ENCODE assay signal across 3 cellular contexts in the genomic region with DNA sequence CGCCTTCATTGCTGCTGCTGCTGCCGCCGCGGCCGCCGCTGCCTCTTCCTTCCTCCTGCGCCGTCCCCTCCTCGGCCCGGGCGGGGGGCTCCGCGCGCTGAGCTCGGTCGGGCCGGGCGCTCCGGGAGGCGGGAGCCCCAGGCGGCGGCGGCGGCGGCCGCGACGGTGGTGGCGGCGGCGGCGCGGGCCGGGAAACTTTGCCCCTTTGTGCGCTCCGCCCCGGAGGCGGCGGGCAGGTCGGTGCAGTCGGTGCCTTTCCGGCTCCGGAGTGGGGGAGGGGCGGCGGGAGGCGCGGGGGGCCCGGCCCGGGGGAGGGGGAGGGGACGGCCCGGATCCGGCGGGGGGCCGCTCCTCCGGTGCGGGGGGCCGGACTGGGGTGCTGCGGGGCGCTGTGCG.
TF ChIP-seq lines count a peak whose summit lies in the region.

No MANE protein-coding gene starts in this region.

TF ChIP-seq in SK-N-SH, 30 proteins besides CTCF, POLR2A, EP300 and RAD21:
- TF ChIP-seq TCF12 (IDR thresholded peaks at IDR 0.05): no peak
- no peak for TF ChIP-seq EZH2phosphoT487 (IDR thresholded peaks at IDR 0.05; ENCODE audit: borderline replicate concordance, low read depth)
- no peak for TF ChIP-seq SIN3A (IDR thresholded peaks at IDR 0.05; ENCODE audit: borderline replicate concordance, low read depth, low read length)
- TF ChIP-seq GABPA (IDR thresholded peaks at IDR 0.05; ENCODE audit: low read depth): peak; percentile 38; the same call in 1 of the 2 replicates
TF ChIP-seq in SK-N-SH: peak in this region for 1.

TF ChIP-seq in SK-N-SH treated with all-trans-retinoic acid at 6 μM for 48 hours, 23 proteins besides CTCF, POLR2A, EP300 and RAD21:
- TF ChIP-seq ZFP30 (CRISPR knock-in tag; IDR thresholded peaks at IDR 0.05) (no peak), PPARA (CRISPR knock-in tag; IDR thresholded peaks at IDR 0.05; ENCODE audit: borderline replicate concordance) (no peak), ZC3H10 (CRISPR knock-in tag; IDR thresholded peaks at IDR 0.05) (no peak), ARNTL (CRISPR knock-in tag; IDR thresholded peaks at IDR 0.05; ENCODE audit: borderline replicate concordance, low read depth) (no peak), ZNF70 (CRISPR knock-in tag; IDR thresholded peaks at IDR 0.05) (no peak), CSDC2 (CRISPR knock-in tag; IDR thresholded peaks at IDR 0.05) (no peak), ZFP3 (CRISPR knock-in tag; IDR thresholded peaks at IDR 0.05) (no peak), ZNF8 (CRISPR knock-in tag; IDR thresholded peaks at IDR 0.05) (no peak), SNAI2 (CRISPR knock-in tag; IDR thresholded peaks at IDR 0.05) (no peak), GLIS3 (CRISPR knock-in tag; IDR thresholded peaks at IDR 0.05) (no peak), ZNF565 (CRISPR knock-in tag; conservative IDR thresholded peaks at IDR 0.05; ENCODE audit: low read depth) (no peak), BACH2 (CRISPR knock-in tag; IDR thresholded peaks at IDR 0.05; ENCODE audit: borderline replicate concordance) (no peak), OSR1 (CRISPR knock-in tag; IDR thresholded peaks at IDR 0.05) (no peak), RARB (CRISPR knock-in tag; IDR thresholded peaks at IDR 0.05) (no peak), TCF4 (CRISPR knock-in tag; IDR thresholded peaks at IDR 0.05; ENCODE audit: borderline replicate concordance) (no peak), ISL1 (CRISPR knock-in tag; IDR thresholded peaks at IDR 0.05) (no peak)
- TF ChIP-seq, protein P1, sequence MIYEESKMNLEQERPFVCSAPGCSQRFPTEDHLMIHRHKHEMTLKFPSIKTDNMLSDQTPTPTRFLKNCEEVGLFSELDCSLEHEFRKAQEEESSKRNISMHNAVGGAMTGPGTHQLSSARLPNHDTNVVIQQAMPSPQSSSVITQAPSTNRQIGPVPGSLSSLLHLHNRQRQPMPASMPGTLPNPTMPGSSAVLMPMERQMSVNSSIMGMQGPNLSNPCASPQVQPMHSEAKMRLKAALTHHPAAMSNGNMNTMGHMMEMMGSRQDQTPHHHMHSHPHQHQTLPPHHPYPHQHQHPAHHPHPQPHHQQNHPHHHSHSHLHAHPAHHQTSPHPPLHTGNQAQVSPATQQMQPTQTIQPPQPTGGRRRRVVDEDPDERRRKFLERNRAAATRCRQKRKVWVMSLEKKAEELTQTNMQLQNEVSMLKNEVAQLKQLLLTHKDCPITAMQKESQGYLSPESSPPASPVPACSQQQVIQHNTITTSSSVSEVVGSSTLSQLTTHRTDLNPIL (CRISPR knock-in tag; IDR thresholded peaks at IDR 0.05; ENCODE audit: low read depth): no peak
- TF ChIP-seq, protein P2, sequence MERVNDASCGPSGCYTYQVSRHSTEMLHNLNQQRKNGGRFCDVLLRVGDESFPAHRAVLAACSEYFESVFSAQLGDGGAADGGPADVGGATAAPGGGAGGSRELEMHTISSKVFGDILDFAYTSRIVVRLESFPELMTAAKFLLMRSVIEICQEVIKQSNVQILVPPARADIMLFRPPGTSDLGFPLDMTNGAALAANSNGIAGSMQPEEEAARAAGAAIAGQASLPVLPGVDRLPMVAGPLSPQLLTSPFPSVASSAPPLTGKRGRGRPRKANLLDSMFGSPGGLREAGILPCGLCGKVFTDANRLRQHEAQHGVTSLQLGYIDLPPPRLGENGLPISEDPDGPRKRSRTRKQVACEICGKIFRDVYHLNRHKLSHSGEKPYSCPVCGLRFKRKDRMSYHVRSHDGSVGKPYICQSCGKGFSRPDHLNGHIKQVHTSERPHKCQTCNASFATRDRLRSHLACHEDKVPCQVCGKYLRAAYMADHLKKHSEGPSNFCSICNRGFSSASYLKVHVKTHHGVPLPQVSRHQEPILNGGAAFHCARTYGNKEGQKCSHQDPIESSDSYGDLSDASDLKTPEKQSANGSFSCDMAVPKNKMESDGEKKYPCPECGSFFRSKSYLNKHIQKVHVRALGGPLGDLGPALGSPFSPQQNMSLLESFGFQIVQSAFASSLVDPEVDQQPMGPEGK (CRISPR knock-in tag; IDR thresholded peaks at IDR 0.05; ENCODE audit: borderline replicate concordance): no peak
- TF ChIP-seq, protein P3, sequence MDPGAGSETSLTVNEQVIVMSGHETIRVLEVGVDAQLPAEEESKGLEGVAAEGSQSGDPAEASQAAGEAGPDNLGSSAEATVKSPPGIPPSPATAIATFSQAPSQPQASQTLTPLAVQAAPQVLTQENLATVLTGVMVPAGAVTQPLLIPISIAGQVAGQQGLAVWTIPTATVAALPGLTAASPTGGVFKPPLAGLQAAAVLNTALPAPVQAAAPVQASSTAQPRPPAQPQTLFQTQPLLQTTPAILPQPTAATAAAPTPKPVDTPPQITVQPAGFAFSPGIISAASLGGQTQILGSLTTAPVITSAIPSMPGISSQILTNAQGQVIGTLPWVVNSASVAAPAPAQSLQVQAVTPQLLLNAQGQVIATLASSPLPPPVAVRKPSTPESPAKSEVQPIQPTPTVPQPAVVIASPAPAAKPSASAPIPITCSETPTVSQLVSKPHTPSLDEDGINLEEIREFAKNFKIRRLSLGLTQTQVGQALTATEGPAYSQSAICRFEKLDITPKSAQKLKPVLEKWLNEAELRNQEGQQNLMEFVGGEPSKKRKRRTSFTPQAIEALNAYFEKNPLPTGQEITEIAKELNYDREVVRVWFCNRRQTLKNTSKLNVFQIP (CRISPR knock-in tag; IDR thresholded peaks at IDR 0.05; ENCODE audit: borderline replicate concordance, low read depth): no peak

TF ChIP-seq in K562, 482 proteins besides CTCF, POLR2A, EP300 and RAD21 (continues in another document):
- TF ChIP-seq SOX6 (IDR thresholded peaks at IDR 0.05) (no peak), HNRNPH1 (optimal IDR thresholded peaks at IDR 0.05; ENCODE audit: low read depth, low read length) (no peak), C11orf30 (IDR thresholded peaks at IDR 0.05; ENCODE audit: low read depth) (no peak), SMAD2 (IDR thresholded peaks at IDR 0.05; ENCODE audit: low read depth, low read length) (no peak), RBBP5 (IDR thresholded peaks at IDR 0.05; ENCODE audit: borderline replicate concordance, insufficient read depth, low read length, poor library complexity, severe bottlenecking) (peak; percentile 11), SAFB2 (IDR thresholded peaks at IDR 0.05; ENCODE audit: borderline replicate concordance, low read depth, low read length, severe bottlenecking) (no peak), RBM39 (optimal IDR thresholded peaks at IDR 0.05; ENCODE audit: low read depth, low read length) (no peak), ERF (CRISPR knock-in tag; IDR thresholded peaks at IDR 0.05) (no peak), ZKSCAN3 (CRISPR knock-in tag; IDR thresholded peaks at IDR 0.05) (no peak), STAT5A (IDR thresholded peaks at IDR 0.05; ENCODE audit: borderline replicate concordance, low read length) (no peak), ZNF507 (tag; conservative IDR thresholded peaks at IDR 0.05) (no peak), FOXK1 (CRISPR knock-in tag; IDR thresholded peaks at IDR 0.05; ENCODE audit: borderline replicate concordance) (no peak), POLR3A (IDR thresholded peaks at IDR 0.05; ENCODE audit: borderline replicate concordance, extremely low read depth, insufficient read depth, insufficient read length) (no peak), PHB (CRISPR knock-in tag; IDR thresholded peaks at IDR 0.05) (no peak), PHF8 (IDR thresholded peaks at IDR 0.05; ENCODE audit: borderline replicate concordance, low read length) (peak; percentile 35; the same call in 1 of the 2 replicates), RFX5 (IDR thresholded peaks at IDR 0.05; ENCODE audit: low read depth, low read length) (no peak), KLF10 (CRISPR knock-in tag; IDR thresholded peaks at IDR 0.05) (no peak), CSDE1 (IDR thresholded peaks at IDR 0.05) (no peak), ZNF589 (CRISPR knock-in tag; IDR thresholded peaks at IDR 0.05; ENCODE audit: low read depth) (0 out of 2 replicates have a peak, but pooled peaks have one; percentile 10), EGR1 (conservative IDR thresholded peaks at IDR 0.05) (no peak), ZNF444 (CRISPR knock-in tag; IDR thresholded peaks at IDR 0.05) (no peak), ZBED1 (IDR thresholded peaks at IDR 0.05) (no peak), POLR2G (IDR thresholded peaks at IDR 0.05; ENCODE audit: low read depth, low read length) (peak; percentile 68), XRCC4 (IDR thresholded peaks at IDR 0.05; ENCODE audit: extremely low read depth, insufficient read depth, insufficient read length) (no peak), ELF1 (tag; IDR thresholded peaks at IDR 0.05) (no peak), SAP30 (IDR thresholded peaks at IDR 0.05; ENCODE audit: borderline replicate concordance, insufficient read depth, low read depth, low read length, poor library complexity, severe bottlenecking) (peak; percentile 8), NR2C1 (IDR thresholded peaks at IDR 0.05) (no peak), NR2C1 (tag; IDR thresholded peaks at IDR 0.05) (no peak), ZNF764 (CRISPR knock-in tag; IDR thresholded peaks at IDR 0.05; ENCODE audit: low read depth) (no peak), GABPA (tag; conservative IDR thresholded peaks at IDR 0.05; ENCODE audit: low read depth) (peak; percentile 70), ZNF586 (CRISPR knock-in tag; conservative IDR thresholded peaks at IDR 0.05) (no peak), POLR2AphosphoS5 (IDR thresholded peaks at IDR 0.05; ENCODE audit: control insufficient read depth, insufficient read depth, low read depth, low read length) (peak; percentile 46; the same call in 1 of the 2 replicates), ZNF134 (CRISPR knock-in tag; conservative IDR thresholded peaks at IDR 0.05) (no peak)
- TF ChIP-seq, protein P4, sequence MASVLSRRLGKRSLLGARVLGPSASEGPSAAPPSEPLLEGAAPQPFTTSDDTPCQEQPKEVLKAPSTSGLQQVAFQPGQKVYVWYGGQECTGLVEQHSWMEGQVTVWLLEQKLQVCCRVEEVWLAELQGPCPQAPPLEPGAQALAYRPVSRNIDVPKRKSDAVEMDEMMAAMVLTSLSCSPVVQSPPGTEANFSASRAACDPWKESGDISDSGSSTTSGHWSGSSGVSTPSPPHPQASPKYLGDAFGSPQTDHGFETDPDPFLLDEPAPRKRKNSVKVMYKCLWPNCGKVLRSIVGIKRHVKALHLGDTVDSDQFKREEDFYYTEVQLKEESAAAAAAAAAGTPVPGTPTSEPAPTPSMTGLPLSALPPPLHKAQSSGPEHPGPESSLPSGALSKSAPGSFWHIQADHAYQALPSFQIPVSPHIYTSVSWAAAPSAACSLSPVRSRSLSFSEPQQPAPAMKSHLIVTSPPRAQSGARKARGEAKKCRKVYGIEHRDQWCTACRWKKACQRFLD (CRISPR knock-in tag; IDR thresholded peaks at IDR 0.05): peak; percentile 55; the same call in 1 of the 2 replicates
- TF ChIP-seq, protein P5, sequence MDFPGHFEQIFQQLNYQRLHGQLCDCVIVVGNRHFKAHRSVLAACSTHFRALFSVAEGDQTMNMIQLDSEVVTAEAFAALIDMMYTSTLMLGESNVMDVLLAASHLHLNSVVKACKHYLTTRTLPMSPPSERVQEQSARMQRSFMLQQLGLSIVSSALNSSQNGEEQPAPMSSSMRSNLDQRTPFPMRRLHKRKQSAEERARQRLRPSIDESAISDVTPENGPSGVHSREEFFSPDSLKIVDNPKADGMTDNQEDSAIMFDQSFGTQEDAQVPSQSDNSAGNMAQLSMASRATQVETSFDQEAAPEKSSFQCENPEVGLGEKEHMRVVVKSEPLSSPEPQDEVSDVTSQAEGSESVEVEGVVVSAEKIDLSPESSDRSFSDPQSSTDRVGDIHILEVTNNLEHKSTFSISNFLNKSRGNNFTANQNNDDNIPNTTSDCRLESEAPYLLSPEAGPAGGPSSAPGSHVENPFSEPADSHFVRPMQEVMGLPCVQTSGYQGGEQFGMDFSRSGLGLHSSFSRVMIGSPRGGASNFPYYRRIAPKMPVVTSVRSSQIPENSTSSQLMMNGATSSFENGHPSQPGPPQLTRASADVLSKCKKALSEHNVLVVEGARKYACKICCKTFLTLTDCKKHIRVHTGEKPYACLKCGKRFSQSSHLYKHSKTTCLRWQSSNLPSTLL (IDR thresholded peaks at IDR 0.05): no peak
- TF ChIP-seq, protein P6, sequence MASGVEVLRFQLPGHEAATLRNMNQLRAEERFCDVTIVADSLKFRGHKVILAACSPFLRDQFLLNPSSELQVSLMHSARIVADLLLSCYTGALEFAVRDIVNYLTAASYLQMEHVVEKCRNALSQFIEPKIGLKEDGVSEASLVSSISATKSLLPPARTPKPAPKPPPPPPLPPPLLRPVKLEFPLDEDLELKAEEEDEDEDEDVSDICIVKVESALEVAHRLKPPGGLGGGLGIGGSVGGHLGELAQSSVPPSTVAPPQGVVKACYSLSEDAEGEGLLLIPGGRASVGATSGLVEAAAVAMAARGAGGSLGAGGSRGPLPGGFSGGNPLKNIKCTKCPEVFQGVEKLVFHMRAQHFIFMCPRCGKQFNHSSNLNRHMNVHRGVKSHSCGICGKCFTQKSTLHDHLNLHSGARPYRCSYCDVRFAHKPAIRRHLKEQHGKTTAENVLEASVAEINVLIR (CRISPR knock-in tag; IDR thresholded peaks at IDR 0.05): no peak
- TF ChIP-seq, protein P7, sequence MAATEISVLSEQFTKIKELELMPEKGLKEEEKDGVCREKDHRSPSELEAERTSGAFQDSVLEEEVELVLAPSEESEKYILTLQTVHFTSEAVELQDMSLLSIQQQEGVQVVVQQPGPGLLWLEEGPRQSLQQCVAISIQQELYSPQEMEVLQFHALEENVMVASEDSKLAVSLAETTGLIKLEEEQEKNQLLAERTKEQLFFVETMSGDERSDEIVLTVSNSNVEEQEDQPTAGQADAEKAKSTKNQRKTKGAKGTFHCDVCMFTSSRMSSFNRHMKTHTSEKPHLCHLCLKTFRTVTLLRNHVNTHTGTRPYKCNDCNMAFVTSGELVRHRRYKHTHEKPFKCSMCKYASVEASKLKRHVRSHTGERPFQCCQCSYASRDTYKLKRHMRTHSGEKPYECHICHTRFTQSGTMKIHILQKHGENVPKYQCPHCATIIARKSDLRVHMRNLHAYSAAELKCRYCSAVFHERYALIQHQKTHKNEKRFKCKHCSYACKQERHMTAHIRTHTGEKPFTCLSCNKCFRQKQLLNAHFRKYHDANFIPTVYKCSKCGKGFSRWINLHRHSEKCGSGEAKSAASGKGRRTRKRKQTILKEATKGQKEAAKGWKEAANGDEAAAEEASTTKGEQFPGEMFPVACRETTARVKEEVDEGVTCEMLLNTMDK (IDR thresholded peaks at IDR 0.05; ENCODE audit: borderline replicate concordance, insufficient read depth, low read depth, low read length, poor library complexity, severe bottlenecking): no peak
- TF ChIP-seq, protein P8, sequence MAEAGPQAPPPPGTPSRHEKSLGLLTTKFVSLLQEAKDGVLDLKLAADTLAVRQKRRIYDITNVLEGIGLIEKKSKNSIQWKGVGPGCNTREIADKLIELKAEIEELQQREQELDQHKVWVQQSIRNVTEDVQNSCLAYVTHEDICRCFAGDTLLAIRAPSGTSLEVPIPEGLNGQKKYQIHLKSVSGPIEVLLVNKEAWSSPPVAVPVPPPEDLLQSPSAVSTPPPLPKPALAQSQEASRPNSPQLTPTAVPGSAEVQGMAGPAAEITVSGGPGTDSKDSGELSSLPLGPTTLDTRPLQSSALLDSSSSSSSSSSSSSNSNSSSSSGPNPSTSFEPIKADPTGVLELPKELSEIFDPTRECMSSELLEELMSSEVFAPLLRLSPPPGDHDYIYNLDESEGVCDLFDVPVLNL (CRISPR knock-in tag; IDR thresholded peaks at IDR 0.05; ENCODE audit: low read depth): no peak
- TF ChIP-seq, protein P9, sequence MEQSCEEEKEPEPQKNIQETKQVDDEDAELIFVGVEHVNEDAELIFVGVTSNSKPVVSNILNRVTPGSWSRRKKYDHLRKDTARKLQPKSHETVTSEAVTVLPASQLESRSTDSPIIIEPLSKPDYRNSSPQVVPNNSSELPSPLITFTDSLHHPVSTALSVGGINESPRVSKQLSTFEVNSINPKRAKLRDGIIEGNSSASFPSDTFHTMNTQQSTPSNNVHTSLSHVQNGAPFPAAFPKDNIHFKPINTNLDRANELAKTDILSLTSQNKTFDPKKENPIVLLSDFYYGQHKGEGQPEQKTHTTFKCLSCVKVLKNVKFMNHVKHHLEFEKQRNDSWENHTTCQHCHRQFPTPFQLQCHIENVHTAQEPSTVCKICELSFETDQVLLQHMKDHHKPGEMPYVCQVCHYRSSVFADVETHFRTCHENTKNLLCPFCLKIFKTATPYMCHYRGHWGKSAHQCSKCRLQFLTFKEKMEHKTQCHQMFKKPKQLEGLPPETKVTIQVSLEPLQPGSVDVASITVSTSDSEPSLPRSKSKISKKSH (CRISPR knock-in tag; IDR thresholded peaks at IDR 0.05): no peak
